In the genomic region with DNA sequence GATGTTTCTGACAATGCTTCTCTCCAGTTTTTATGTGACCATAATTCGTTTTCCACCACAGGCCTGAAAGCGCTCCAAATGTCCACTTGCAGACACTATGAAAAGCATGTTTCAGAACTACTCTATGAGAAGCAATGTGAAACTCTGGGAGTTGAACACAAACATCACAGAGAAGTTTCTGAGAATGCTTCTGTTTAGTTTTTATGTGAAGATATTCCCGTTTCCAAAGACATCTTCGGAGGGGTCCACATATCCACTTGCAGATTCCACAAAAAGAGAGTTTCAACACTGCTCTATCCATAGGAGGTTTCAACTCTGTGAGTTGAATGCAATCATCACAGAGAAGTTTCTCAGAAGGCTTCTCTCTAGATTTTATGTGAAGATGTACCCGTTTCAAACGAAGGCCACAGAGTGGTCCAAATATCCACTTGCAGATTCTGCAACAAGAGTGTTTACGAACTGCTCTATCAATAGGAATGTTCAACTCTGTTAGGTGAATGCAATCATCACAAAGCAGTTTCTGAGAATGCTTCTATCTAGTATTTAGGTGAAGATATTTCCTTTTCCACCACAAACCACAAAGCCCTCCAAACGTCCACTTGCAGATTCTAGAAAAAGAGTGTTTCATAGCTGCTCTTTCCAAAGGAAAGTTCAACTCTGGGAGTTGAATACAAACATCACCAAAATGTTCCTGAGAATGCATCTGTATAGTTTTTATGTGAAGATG, we compare ENCODE assay signal across 8 cellular contexts.
DNase-seq lines count a peak whose midpoint lies in the region; ATAC-seq, FAIRE-seq and TF ChIP-seq lines count a peak whose summit lies in the region.
"Not testable (repeated sequence)": the region's sequence is repeated elsewhere in the genome, so short reads cannot be mapped to it uniquely, and the experiment has no call there.

No MANE protein-coding gene starts in this region.

- not testable (repeated sequence) for H3K27ac ChIP-seq in K562 (ENCODE audit: extremely low read depth, low read depth, low read length); heart left ventricle; naive thymus-derived CD4-positive, alpha-beta T cell (ENCODE audit: low read depth, low read length); upper lobe of right lung

- not testable (repeated sequence) for FAIRE-seq in K562 (lab: Jason Lieb, UNC)

- POLR2A ChIA-PET in WTC11 (lab: Charles Lee); naive thymus-derived CD4-positive, alpha-beta T cell (lab: Charles Lee): not testable (repeated sequence)
- POLR2A ChIA-PET in K562 (lab: Yijun Ruan, JAX), result interaction anchor here (0.7 to 1.1 kb wide), 3 partner anchors 265 to 965 kb away, joined by 3 to 4 read pairs (median 3); no protein-coding TSS in a partner anchor

- not testable (repeated sequence) for H3K9me3 ChIP-seq in K562 (replicated peaks; ENCODE audit: control insufficient read depth, insufficient read depth, low read depth, low read length); heart left ventricle; naive thymus-derived CD4-positive, alpha-beta T cell (ENCODE audit: control insufficient read depth in 2 of 3, low read length in 3 of 3); upper lobe of right lung

- not testable (repeated sequence) for H3K27me3 Mint-ChIP-seq in WTC11 (ENCODE audit: low read depth); naive thymus-derived CD4-positive, alpha-beta T cell

- DNase-seq in WTC11 (ENCODE audit: low spot score); K562 (ENCODE audit: extremely low read depth in 1 of 4, low spot score in 3 of 4): not testable (repeated sequence)
- peak; percentile 3 for DNase-seq in activated T-cell treated with anti-CD3 and anti-CD28 coated beads for 4 hours
- DNase-seq in heart left ventricle, result peak in 2 of 5 donors; percentile 16 to 21
- DNase-seq in naive thymus-derived CD4-positive, alpha-beta T cell, result peak; percentile 41 to 75 (median 67)
- DNase-seq in stimulated activated CD4-positive, alpha-beta T cell treated with anti-CD3 and anti-CD28 coated beads, Interleukin-4, amount 100 ng/mL, for 24 hours, result peak; percentile 12
- peak; percentile 1 for DNase-seq in upper lobe of right lung

- H3K4me3 ChIP-seq in K562; heart left ventricle; naive thymus-derived CD4-positive, alpha-beta T cell (ENCODE audit: low read length); upper lobe of right lung: not testable (repeated sequence)

- not testable (repeated sequence) for H3K4me2 ChIP-seq in K562 (ENCODE audit: insufficient read depth, low read length)

- H3K27me3 ChIP-seq in K562 (ENCODE audit: control insufficient read depth in 2 of 2, insufficient read depth in 2 of 2, low read length in 2 of 2); heart left ventricle; naive thymus-derived CD4-positive, alpha-beta T cell (ENCODE audit: control insufficient read depth in 2 of 2, insufficient read depth in 2 of 2, low read length in 2 of 2); upper lobe of right lung: not testable (repeated sequence)

- H4K20me1 ChIP-seq in K562 (replicated peaks; ENCODE audit: control insufficient read depth, insufficient read depth, low read length), result not testable (repeated sequence)

- ATAC-seq in GM18870 (IDR thresholded peaks at IDR 0.05; ENCODE audit: unreplicated experiment), result peak; percentile 27
- not testable (repeated sequence) for ATAC-seq in WTC11, K562
- ATAC-seq in heart left ventricle, result peak; percentile 28 to 46 (median 41)
- peak; percentile 35 for ATAC-seq in naive thymus-derived CD4-positive, alpha-beta T cell
- peak; percentile 28 for ATAC-seq in upper lobe of right lung

- not testable (repeated sequence) for H3K36me3 ChIP-seq in K562 (ENCODE audit: control insufficient read depth, insufficient read depth, low read length); heart left ventricle; naive thymus-derived CD4-positive, alpha-beta T cell (ENCODE audit: control insufficient read depth in 2 of 3, insufficient read depth in 3 of 3, low read length in 3 of 3); upper lobe of right lung

- peaks cover 13% of the 10 kb centered on the region for H3K36me3 Mint-ChIP-seq in WTC11
- not testable (repeated sequence) for H3K36me3 Mint-ChIP-seq in naive thymus-derived CD4-positive, alpha-beta T cell

- BruUV-seq in K562 (replicated peaks; lab: Mats Ljungman, UMichigan), result not testable (repeated sequence)

- whole genome bisulfite sequencing in K562 (ENCODE audit: insufficient coverage, low coverage, missing lambda C conversion rate), result 1% methylated on average over 8 of the region's 8 CpGs
- 62 to 71% (median 66%) methylated on average over 8 of the region's 8 CpGs for WGBS in heart left ventricle, 4 donors

- TF ChIP-seq RAD21 in K562 (CRISPR knock-in tag; conservative IDR thresholded peaks at IDR 0.05 in 1 of 2, IDR thresholded peaks at IDR 0.05 in 1 of 2), result not testable (repeated sequence)

- CTCF ChIA-PET in WTC11 (lab: Charles Lee); K562 (lab: Yijun Ruan, JAX; ENCODE audit: low intra/inter-chr PET ratio): not testable (repeated sequence)
- CTCF ChIA-PET in naive thymus-derived CD4-positive, alpha-beta T cell (lab: Charles Lee), result interaction anchor here (1.2 kb wide), 1 partner anchor 965 kb away, joined by 5 read pairs; no protein-coding TSS in a partner anchor

- not testable (repeated sequence) for H3K4me1 ChIP-seq in K562 (replicated peaks in 1 of 2; ENCODE audit: control insufficient read depth in 2 of 2, insufficient read depth in 2 of 2, low read length in 2 of 2); heart left ventricle; naive thymus-derived CD4-positive, alpha-beta T cell (ENCODE audit: control insufficient read depth in 2 of 2, insufficient read depth in 2 of 2, low read length in 2 of 2); upper lobe of right lung

- not testable (repeated sequence) for H3K9ac ChIP-seq in K562 (ENCODE audit: insufficient read depth in 1 of 2, low read depth in 2 of 2, low read length in 2 of 2)

- H2AFZ ChIP-seq in K562 (ENCODE audit: low read depth, low read length), result not testable (repeated sequence)

- TF ChIP-seq EP300 in K562 (IDR thresholded peaks at IDR 0.05; ENCODE audit: low read length), result not testable (repeated sequence)

- not testable (repeated sequence) for H3K4me1 Mint-ChIP-seq in WTC11; naive thymus-derived CD4-positive, alpha-beta T cell

- peaks cover 11% of the 10 kb centered on the region for H3K9me3 Mint-ChIP-seq in WTC11
- H3K9me3 Mint-ChIP-seq in naive thymus-derived CD4-positive, alpha-beta T cell, result peaks cover 0 to 10% (median 0%) of the 10 kb centered on the region in 11 donors

- not testable (repeated sequence) for H3K9me1 ChIP-seq in K562 (ENCODE audit: control insufficient read depth, insufficient read depth, low read length)

- not testable (repeated sequence) for H3K79me2 ChIP-seq in K562 (ENCODE audit: control insufficient read depth, insufficient read depth, low read length)

- intact Hi-C loops in K562 (cut with micrococcal nuclease); heart left ventricle (cut with DNase I); naive thymus-derived CD4-positive, alpha-beta T cell (cut with micrococcal nuclease); upper lobe of right lung (cut with DNase I): not testable (repeated sequence)

- not testable (repeated sequence) for H3K4me3 Mint-ChIP-seq in WTC11; naive thymus-derived CD4-positive, alpha-beta T cell

- in situ Hi-C loops in K562 (cut with MboI), result loop anchor here (5.0 kb wide), 3 partner anchors 283 to 1743 kb away; no protein-coding TSS in a partner anchor

- TF ChIP-seq CTCF in WTC11 (IDR thresholded peaks at IDR 0.05); K562 (IDR thresholded peaks at IDR 0.05 in 2 of 3, conservative IDR thresholded peaks at IDR 0.05 in 1 of 3; ENCODE audit: insufficient read depth in 2 of 3, low read depth in 1 of 3, low read length in 3 of 3); heart left ventricle (IDR thresholded peaks at IDR 0.05); upper lobe of right lung (IDR thresholded peaks at IDR 0.05): not testable (repeated sequence)

- not testable (repeated sequence) for H3K27ac Mint-ChIP-seq in WTC11; naive thymus-derived CD4-positive, alpha-beta T cell

- TF ChIP-seq POLR2A in K562 (conservative IDR thresholded peaks at IDR 0.05); heart left ventricle (IDR thresholded peaks at IDR 0.05): not testable (repeated sequence)

TF ChIP-seq in WTC11, 78 proteins besides CTCF, POLR2A, EP300 and RAD21:
- TF ChIP-seq, protein P1, sequence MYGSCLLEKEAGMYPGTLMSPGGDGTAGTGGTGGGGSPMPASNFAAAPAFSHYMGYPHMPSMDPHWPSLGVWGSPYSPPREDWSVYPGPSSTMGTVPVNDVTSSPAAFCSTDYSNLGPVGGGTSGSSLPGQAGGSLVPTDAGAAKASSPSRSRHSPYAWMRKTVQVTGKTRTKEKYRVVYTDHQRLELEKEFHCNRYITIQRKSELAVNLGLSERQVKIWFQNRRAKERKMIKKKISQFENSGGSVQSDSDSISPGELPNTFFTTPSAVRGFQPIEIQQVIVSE (CRISPR knock-in tag; IDR thresholded peaks at IDR 0.05; ENCODE audit: borderline replicate concordance), result peak; percentile 70; the same call in 1 of the 2 replicates
- TF ChIP-seq GRHL2 (CRISPR knock-in tag; IDR thresholded peaks at IDR 0.05; ENCODE audit: insufficient replicate concordance, severe bottlenecking), result peak; percentile 75
